Comparison of ENCODE assay signal across 18 cellular contexts in the genomic region with DNA sequence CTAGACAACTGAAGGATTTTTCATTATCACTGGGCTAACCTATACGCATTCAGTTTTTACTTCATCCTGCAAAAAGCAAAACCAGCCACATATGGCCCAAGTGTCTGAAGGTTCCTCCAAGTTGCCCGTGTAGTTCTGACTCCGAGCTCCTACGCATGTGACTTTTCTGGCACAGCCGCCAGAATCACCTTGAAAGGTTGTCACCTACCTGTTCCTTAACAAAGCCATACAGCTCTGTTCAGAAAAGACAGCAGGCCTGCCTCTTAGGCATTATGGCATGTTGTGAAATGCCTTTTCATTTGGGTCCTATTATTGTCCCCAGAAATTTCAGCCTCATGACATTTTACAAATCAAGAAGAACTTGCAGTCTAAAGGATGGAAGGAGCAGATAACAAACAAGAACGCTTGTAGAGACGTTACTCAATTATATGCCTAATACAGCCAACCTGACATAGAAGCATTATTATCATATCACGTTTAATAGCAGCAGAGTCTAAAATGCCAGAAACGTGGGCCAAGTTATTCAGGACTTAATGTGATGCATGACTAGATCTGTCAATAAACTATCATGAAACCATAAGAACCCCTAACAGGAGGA.
"Had no signal": no experiment of that assay in that cellular context is flagged by ENCODE, and none has a peak within 500 bp of the region (broad histone marks: within the 10 kb centered on the region; RNA-seq: fewer than 3 reads in every experiment).

No MANE protein-coding gene starts in this region.

- H3K27me3 ChIP-seq: cardiac muscle cell, neural progenitor cell, sigmoid colon, spleen, tibial artery had no signal

- H3K27me3 Mint-ChIP-seq: activated B cell treated with CpG ODN at 0.5 μM for 24 hours; activated naive CD8-positive, alpha-beta T cell; stimulated activated memory B cell treated with anti-CD40 and anti-IgM and Interleukin-4, amounts not matched to agents 10 μg/mL and 1 μg/mL and 100 μg/mL, for 72 hours had no signal

- DNase-seq: activated B cell treated with CpG ODN at 0.5 μM for 24 hours; activated CD4-positive, alpha-beta memory T cell treated with anti-CD3 and anti-CD28 coated beads, Interleukin-2, amount 10 ng/mL, durations not matched to agents 7 days and 5 days; activated CD4-positive, alpha-beta T cell treated with anti-CD3 and anti-CD28 coated beads for 4 hours; activated CD8-positive, alpha-beta memory T cell treated with anti-CD3 and anti-CD28 coated beads, Interleukin-2, amount 10 ng/mL, durations not matched to agents 7 days and 5 days; amniotic stem cell; erythroblast; foreskin melanocyte; glutamatergic neuron; sigmoid colon; spleen; stimulated activated CD4-positive, alpha-beta T cell treated with anti-CD3 and anti-CD28 coated beads, Interleukin-4, amount 100 ng/mL, for 4 hours; tibial artery had no signal

- H3K27ac ChIP-seq: cardiac muscle cell, neural progenitor cell, sigmoid colon, spleen, tibial artery had no signal

- H3K36me3 ChIP-seq: cardiac muscle cell, neural progenitor cell, sigmoid colon, tibial artery had no signal

- H3K9ac ChIP-seq: neural progenitor cell had no signal

- ATAC-seq: activated CD8-positive, alpha-beta memory T cell treated with anti-CD3 and anti-CD28 coated beads, Interleukin-2, amount 10 ng/mL, durations not matched to agents 7 days and 5 days; left lobe of liver; stimulated activated memory B cell treated with anti-CD40 and anti-IgM and Interleukin-4, amounts not matched to agents 10 μg/mL and 1 μg/mL and 100 μg/mL, for 72 hours had no signal

- H3K27ac Mint-ChIP-seq: activated B cell treated with CpG ODN at 0.5 μM for 24 hours; activated CD4-positive, alpha-beta memory T cell treated with anti-CD3 and anti-CD28 coated beads, Interleukin-2, amount 10 ng/mL, durations not matched to agents 7 days and 5 days; activated CD8-positive, alpha-beta memory T cell treated with anti-CD3 and anti-CD28 coated beads, Interleukin-2, amount 10 ng/mL, durations not matched to agents 7 days and 5 days; activated naive CD8-positive, alpha-beta T cell; neural progenitor cell; stimulated activated memory B cell treated with anti-CD40 and anti-IgM and Interleukin-4, amounts not matched to agents 10 μg/mL and 1 μg/mL and 100 μg/mL, for 72 hours had no signal

- H3K4me3 Mint-ChIP-seq: activated B cell treated with CpG ODN at 0.5 μM for 24 hours; activated CD4-positive, alpha-beta memory T cell treated with anti-CD3 and anti-CD28 coated beads, Interleukin-2, amount 10 ng/mL, durations not matched to agents 7 days and 5 days; activated CD8-positive, alpha-beta memory T cell treated with anti-CD3 and anti-CD28 coated beads, Interleukin-2, amount 10 ng/mL, durations not matched to agents 7 days and 5 days; activated naive CD8-positive, alpha-beta T cell; mesothelial cell of epicardium; neural progenitor cell; stimulated activated memory B cell treated with anti-CD40 and anti-IgM and Interleukin-4, amounts not matched to agents 10 μg/mL and 1 μg/mL and 100 μg/mL, for 72 hours had no signal

- H3K4me3 ChIP-seq: cardiac muscle cell, neural progenitor cell, sigmoid colon, spleen, tibial artery had no signal

- H3K9me3 ChIP-seq: sigmoid colon, spleen, tibial artery had no signal

- H3K4me1 ChIP-seq: sigmoid colon, tibial artery had no signal

- H3K9me3 Mint-ChIP-seq: activated B cell treated with CpG ODN at 0.5 μM for 24 hours; activated CD4-positive, alpha-beta memory T cell treated with anti-CD3 and anti-CD28 coated beads, Interleukin-2, amount 10 ng/mL, durations not matched to agents 7 days and 5 days; neural progenitor cell; stimulated activated memory B cell treated with anti-CD40 and anti-IgM and Interleukin-4, amounts not matched to agents 10 μg/mL and 1 μg/mL and 100 μg/mL, for 72 hours had no signal

- H3K36me3 Mint-ChIP-seq: neural progenitor cell had no signal
